1 cellular context compared by ENCODE assay signal in the genomic region with DNA sequence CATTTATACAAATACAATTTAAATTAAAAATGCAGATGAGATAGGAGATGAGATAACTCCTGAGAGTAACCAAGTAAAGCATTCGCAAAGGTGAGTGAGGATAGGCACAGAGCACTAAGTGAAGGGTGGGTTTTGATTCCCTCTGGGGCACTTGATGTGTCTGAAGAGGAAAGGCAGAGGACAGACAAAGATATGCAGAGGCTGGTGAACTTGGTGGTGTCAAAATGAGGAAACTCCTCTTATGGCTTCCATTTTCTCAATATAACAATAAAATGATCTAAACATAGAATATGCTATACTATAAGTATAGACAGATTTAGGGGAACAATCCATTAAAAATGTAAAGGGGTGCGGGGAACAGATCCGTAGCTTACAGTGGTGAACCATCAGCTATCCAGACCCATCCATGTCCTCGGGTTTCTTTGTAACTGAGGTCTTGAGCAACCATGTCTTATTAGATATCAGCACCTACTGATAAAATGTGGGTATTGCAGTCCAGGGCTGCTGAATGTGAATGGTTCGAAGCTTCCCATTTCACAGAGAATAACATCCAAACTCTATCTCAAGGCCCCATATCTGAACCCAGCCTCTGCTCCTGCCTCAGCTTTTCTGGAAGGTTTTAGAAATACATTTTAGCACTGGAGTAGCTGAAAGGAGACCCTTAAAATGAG.
TF ChIP-seq lines count a peak whose summit lies in the region.

No MANE protein-coding gene starts in this region.

TF ChIP-seq in GM12878, 131 proteins besides CTCF, POLR2A, EP300 and RAD21:
- TF ChIP-seq SRF (IDR thresholded peaks at IDR 0.05; ENCODE audit: low read depth in 2 of 2, low read length in 2 of 2) (no peak), RELA (IDR thresholded peaks at IDR 0.05; ENCODE audit: borderline replicate concordance, partially characterized antibody) (no peak), RUNX3 (IDR thresholded peaks at IDR 0.05; ENCODE audit: low read length) (peak; percentile 47; the same call in 1 of the 2 replicates), CHD2 (IDR thresholded peaks at IDR 0.05; ENCODE audit: borderline replicate concordance, low read depth, low read length) (no peak), SMC3 (IDR thresholded peaks at IDR 0.05; ENCODE audit: borderline replicate concordance, low read length) (peak; percentile 88; the same call in 1 of the 2 replicates), IKZF1 (conservative IDR thresholded peaks at IDR 0.05) (no peak), POLR2AphosphoS5 (IDR thresholded peaks at IDR 0.05; ENCODE audit: low read length) (no peak), FOXM1 (IDR thresholded peaks at IDR 0.05; ENCODE audit: low read depth, low read length) (peak; percentile 61; the same call in 1 of the 2 replicates), NFXL1 (IDR thresholded peaks at IDR 0.05; ENCODE audit: borderline replicate concordance) (no peak), ZNF217 (IDR thresholded peaks at IDR 0.05) (no peak), YY1 (IDR thresholded peaks at IDR 0.05; ENCODE audit: low read depth, low read length) (peak; percentile 63; the same call in 1 of the 2 replicates), ZNF384 (IDR thresholded peaks at IDR 0.05; ENCODE audit: borderline replicate concordance, low read depth, low read length) (no peak), WRNIP1 (IDR thresholded peaks at IDR 0.05; ENCODE audit: borderline replicate concordance, low read depth, low read length) (no peak), TAF1 (IDR thresholded peaks at IDR 0.05; ENCODE audit: borderline replicate concordance, low read depth, low read length) (no peak), ASH2L (IDR thresholded peaks at IDR 0.05; ENCODE audit: borderline replicate concordance, low read depth) (no peak), ATF7 (IDR thresholded peaks at IDR 0.05; ENCODE audit: low read depth) (no peak), SMAD1 (IDR thresholded peaks at IDR 0.05; ENCODE audit: low read depth, partially characterized antibody) (no peak), FOS (IDR thresholded peaks at IDR 0.05; ENCODE audit: borderline replicate concordance, extremely low read depth, insufficient read length) (no peak), NFYA (IDR thresholded peaks at IDR 0.05; ENCODE audit: borderline replicate concordance, low read depth, low read length) (no peak)
- TF ChIP-seq, protein P1, sequence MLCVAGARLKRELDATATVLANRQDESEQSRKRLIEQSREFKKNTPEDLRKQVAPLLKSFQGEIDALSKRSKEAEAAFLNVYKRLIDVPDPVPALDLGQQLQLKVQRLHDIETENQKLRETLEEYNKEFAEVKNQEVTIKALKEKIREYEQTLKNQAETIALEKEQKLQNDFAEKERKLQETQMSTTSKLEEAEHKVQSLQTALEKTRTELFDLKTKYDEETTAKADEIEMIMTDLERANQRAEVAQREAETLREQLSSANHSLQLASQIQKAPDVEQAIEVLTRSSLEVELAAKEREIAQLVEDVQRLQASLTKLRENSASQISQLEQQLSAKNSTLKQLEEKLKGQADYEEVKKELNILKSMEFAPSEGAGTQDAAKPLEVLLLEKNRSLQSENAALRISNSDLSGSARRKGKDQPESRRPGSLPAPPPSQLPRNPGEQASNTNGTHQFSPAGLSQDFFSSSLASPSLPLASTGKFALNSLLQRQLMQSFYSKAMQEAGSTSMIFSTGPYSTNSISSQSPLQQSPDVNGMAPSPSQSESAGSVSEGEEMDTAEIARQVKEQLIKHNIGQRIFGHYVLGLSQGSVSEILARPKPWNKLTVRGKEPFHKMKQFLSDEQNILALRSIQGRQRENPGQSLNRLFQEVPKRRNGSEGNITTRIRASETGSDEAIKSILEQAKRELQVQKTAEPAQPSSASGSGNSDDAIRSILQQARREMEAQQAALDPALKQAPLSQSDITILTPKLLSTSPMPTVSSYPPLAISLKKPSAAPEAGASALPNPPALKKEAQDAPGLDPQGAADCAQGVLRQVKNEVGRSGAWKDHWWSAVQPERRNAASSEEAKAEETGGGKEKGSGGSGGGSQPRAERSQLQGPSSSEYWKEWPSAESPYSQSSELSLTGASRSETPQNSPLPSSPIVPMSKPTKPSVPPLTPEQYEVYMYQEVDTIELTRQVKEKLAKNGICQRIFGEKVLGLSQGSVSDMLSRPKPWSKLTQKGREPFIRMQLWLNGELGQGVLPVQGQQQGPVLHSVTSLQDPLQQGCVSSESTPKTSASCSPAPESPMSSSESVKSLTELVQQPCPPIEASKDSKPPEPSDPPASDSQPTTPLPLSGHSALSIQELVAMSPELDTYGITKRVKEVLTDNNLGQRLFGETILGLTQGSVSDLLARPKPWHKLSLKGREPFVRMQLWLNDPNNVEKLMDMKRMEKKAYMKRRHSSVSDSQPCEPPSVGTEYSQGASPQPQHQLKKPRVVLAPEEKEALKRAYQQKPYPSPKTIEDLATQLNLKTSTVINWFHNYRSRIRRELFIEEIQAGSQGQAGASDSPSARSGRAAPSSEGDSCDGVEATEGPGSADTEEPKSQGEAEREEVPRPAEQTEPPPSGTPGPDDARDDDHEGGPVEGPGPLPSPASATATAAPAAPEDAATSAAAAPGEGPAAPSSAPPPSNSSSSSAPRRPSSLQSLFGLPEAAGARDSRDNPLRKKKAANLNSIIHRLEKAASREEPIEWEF (IDR thresholded peaks at IDR 0.05; ENCODE audit: insufficient replicate concordance, low read depth, low read length): no peak
- TF ChIP-seq, protein P2, sequence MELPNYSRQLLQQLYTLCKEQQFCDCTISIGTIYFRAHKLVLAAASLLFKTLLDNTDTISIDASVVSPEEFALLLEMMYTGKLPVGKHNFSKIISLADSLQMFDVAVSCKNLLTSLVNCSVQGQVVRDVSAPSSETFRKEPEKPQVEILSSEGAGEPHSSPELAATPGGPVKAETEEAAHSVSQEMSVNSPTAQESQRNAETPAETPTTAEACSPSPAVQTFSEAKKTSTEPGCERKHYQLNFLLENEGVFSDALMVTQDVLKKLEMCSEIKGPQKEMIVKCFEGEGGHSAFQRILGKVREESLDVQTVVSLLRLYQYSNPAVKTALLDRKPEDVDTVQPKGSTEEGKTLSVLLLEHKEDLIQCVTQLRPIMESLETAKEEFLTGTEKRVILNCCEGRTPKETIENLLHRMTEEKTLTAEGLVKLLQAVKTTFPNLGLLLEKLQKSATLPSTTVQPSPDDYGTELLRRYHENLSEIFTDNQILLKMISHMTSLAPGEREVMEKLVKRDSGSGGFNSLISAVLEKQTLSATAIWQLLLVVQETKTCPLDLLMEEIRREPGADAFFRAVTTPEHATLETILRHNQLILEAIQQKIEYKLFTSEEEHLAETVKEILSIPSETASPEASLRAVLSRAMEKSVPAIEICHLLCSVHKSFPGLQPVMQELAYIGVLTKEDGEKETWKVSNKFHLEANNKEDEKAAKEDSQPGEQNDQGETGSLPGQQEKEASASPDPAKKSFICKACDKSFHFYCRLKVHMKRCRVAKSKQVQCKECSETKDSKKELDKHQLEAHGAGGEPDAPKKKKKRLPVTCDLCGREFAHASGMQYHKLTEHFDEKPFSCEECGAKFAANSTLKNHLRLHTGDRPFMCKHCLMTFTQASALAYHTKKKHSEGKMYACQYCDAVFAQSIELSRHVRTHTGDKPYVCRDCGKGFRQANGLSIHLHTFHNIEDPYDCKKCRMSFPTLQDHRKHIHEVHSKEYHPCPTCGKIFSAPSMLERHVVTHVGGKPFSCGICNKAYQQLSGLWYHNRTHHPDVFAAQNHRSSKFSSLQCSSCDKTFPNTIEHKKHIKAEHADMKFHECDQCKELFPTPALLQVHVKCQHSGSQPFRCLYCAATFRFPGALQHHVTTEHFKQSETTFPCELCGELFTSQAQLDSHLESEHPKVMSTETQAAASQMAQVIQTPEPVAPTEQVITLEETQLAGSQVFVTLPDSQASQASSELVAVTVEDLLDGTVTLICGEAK (IDR thresholded peaks at IDR 0.05; ENCODE audit: borderline replicate concordance): no peak
- TF ChIP-seq, protein P3, sequence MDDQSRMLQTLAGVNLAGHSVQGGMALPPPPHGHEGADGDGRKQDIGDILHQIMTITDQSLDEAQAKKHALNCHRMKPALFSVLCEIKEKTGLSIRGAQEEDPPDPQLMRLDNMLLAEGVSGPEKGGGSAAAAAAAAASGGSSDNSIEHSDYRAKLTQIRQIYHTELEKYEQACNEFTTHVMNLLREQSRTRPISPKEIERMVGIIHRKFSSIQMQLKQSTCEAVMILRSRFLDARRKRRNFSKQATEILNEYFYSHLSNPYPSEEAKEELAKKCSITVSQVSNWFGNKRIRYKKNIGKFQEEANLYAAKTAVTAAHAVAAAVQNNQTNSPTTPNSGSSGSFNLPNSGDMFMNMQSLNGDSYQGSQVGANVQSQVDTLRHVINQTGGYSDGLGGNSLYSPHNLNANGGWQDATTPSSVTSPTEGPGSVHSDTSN (IDR thresholded peaks at IDR 0.05; ENCODE audit: insufficient replicate concordance, low read depth, low read length): no peak
- TF ChIP-seq, protein P4, sequence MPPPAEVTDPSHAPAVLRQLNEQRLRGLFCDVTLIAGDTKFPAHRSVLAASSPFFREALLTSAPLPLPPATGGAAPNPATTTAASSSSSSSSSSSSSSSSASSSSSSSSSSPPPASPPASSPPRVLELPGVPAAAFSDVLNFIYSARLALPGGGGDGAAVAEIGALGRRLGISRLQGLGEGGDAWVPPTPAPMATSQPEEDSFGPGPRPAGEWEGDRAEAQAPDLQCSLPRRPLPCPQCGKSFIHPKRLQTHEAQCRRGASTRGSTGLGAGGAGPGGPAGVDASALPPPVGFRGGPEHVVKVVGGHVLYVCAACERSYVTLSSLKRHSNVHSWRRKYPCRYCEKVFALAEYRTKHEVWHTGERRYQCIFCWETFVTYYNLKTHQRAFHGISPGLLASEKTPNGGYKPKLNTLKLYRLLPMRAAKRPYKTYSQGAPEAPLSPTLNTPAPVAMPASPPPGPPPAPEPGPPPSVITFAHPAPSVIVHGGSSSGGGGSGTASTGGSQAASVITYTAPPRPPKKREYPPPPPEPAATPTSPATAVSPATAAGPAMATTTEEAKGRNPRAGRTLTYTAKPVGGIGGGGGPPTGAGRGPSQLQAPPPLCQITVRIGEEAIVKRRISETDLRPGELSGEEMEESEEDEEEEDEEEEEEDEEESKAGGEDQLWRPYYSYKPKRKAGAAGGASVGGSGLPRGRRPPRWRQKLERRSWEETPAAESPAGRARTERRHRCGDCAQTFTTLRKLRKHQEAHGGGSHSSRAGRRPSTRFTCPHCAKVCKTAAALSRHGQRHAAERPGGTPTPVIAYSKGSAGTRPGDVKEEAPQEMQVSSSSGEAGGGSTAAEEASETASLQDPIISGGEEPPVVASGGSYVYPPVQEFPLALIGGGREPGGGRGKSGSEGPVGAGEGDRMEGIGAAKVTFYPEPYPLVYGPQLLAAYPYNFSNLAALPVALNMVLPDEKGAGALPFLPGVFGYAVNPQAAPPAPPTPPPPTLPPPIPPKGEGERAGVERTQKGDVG (CRISPR knock-in tag; IDR thresholded peaks at IDR 0.05): no peak
- TF ChIP-seq, protein P5, sequence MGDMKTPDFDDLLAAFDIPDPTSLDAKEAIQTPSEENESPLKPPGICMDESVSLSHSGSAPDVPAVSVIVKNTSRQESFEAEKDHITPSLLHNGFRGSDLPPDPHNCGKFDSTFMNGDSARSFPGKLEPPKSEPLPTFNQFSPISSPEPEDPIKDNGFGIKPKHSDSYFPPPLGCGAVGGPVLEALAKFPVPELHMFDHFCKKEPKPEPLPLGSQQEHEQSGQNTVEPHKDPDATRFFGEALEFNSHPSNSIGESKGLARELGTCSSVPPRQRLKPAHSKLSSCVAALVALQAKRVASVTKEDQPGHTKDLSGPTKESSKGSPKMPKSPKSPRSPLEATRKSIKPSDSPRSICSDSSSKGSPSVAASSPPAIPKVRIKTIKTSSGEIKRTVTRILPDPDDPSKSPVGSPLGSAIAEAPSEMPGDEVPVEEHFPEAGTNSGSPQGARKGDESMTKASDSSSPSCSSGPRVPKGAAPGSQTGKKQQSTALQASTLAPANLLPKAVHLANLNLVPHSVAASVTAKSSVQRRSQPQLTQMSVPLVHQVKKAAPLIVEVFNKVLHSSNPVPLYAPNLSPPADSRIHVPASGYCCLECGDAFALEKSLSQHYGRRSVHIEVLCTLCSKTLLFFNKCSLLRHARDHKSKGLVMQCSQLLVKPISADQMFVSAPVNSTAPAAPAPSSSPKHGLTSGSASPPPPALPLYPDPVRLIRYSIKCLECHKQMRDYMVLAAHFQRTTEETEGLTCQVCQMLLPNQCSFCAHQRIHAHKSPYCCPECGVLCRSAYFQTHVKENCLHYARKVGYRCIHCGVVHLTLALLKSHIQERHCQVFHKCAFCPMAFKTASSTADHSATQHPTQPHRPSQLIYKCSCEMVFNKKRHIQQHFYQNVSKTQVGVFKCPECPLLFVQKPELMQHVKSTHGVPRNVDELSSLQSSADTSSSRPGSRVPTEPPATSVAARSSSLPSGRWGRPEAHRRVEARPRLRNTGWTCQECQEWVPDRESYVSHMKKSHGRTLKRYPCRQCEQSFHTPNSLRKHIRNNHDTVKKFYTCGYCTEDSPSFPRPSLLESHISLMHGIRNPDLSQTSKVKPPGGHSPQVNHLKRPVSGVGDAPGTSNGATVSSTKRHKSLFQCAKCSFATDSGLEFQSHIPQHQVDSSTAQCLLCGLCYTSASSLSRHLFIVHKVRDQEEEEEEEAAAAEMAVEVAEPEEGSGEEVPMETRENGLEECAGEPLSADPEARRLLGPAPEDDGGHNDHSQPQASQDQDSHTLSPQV (IDR thresholded peaks at IDR 0.05): no peak
- TF ChIP-seq, protein P6, sequence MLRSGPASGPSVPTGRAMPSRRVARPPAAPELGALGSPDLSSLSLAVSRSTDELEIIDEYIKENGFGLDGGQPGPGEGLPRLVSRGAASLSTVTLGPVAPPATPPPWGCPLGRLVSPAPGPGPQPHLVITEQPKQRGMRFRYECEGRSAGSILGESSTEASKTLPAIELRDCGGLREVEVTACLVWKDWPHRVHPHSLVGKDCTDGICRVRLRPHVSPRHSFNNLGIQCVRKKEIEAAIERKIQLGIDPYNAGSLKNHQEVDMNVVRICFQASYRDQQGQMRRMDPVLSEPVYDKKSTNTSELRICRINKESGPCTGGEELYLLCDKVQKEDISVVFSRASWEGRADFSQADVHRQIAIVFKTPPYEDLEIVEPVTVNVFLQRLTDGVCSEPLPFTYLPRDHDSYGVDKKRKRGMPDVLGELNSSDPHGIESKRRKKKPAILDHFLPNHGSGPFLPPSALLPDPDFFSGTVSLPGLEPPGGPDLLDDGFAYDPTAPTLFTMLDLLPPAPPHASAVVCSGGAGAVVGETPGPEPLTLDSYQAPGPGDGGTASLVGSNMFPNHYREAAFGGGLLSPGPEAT (IDR thresholded peaks at IDR 0.05; ENCODE audit: low read depth): no peak
- TF ChIP-seq, protein P7, sequence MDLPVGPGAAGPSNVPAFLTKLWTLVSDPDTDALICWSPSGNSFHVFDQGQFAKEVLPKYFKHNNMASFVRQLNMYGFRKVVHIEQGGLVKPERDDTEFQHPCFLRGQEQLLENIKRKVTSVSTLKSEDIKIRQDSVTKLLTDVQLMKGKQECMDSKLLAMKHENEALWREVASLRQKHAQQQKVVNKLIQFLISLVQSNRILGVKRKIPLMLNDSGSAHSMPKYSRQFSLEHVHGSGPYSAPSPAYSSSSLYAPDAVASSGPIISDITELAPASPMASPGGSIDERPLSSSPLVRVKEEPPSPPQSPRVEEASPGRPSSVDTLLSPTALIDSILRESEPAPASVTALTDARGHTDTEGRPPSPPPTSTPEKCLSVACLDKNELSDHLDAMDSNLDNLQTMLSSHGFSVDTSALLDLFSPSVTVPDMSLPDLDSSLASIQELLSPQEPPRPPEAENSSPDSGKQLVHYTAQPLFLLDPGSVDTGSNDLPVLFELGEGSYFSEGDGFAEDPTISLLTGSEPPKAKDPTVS (IDR thresholded peaks at IDR 0.05; ENCODE audit: low read depth, low read length): no peak
TF ChIP-seq in GM12878: peak in this region for 4.
